In genomic region chr11:2898366-2899079, GRCh38 we compare ENCODE assay signal across 8 cellular contexts. TPM values are rescaled to one million over a fixed set of nuclear protein-coding genes. Genes with fewer than 3 reads are reported as not detected.
DNase-seq lines count a peak whose midpoint lies in the region; ATAC-seq and TF ChIP-seq lines count a peak whose summit lies in the region.

No MANE protein-coding gene starts in this region.

- H3K27ac Mint-ChIP-seq in dendritic cell treated with granulocyte-macrophage colony-stimulating factor and Interleukin-4, amounts not matched to agents 40 ng/mL and 50 ng/mL, for 4 days: peak overlapping the region; percentile 89

- H3K27ac ChIP-seq in muscle layer of duodenum (ENCODE audit: low read length) (peak overlapping the region; percentile 2), upper lobe of right lung (peak overlapping the region; percentile 73)

- H3K4me3 ChIP-seq in muscle layer of duodenum (ENCODE audit: low read depth in 1 of 2, low read length in 2 of 2): no peak overlapping the region
- peak overlapping the region; percentile 16 for H3K4me3 ChIP-seq in upper lobe of right lung

- intact Hi-C loops in dendritic cell treated with granulocyte-macrophage colony-stimulating factor and Interleukin-4, amounts not matched to agents 40 ng/mL and 50 ng/mL, for 4 days (cut with micrococcal nuclease): no loop called here
- intact Hi-C loops in upper lobe of right lung (cut with DNase I): no loop called here

- H3K9me3 Mint-ChIP-seq in dendritic cell treated with granulocyte-macrophage colony-stimulating factor and Interleukin-4, amounts not matched to agents 40 ng/mL and 50 ng/mL, for 4 days: no peaks in the 10 kb centered on the region

- H3K27me3 Mint-ChIP-seq in dendritic cell treated with granulocyte-macrophage colony-stimulating factor and Interleukin-4, amounts not matched to agents 40 ng/mL and 50 ng/mL, for 4 days: peaks cover 23% of the 10 kb centered on the region

- H3K9me3 ChIP-seq in muscle layer of duodenum (ENCODE audit: control insufficient read depth in 1 of 2, low read length in 2 of 2) (no peaks in the 10 kb centered on the region), upper lobe of right lung (no peaks in the 10 kb centered on the region)

- H3K27me3 ChIP-seq in muscle layer of duodenum (ENCODE audit: low read depth, low read length) (no peaks in the 10 kb centered on the region), upper lobe of right lung (no peaks in the 10 kb centered on the region)

- TF ChIP-seq CTCF in upper lobe of right lung (IDR thresholded peaks at IDR 0.05): no peak

- peak overlapping the region; percentile 63 for H3K4me3 Mint-ChIP-seq in dendritic cell treated with granulocyte-macrophage colony-stimulating factor and Interleukin-4, amounts not matched to agents 40 ng/mL and 50 ng/mL, for 4 days

- H3K36me3 Mint-ChIP-seq in dendritic cell treated with granulocyte-macrophage colony-stimulating factor and Interleukin-4, amounts not matched to agents 40 ng/mL and 50 ng/mL, for 4 days (ENCODE audit: low read depth): peaks cover 2% of the 10 kb centered on the region

- peaks cover 6 to 8% of the 10 kb centered on the region in 2 donors for H3K4me1 ChIP-seq in muscle layer of duodenum (ENCODE audit: control insufficient read depth in 1 of 2, insufficient read depth in 2 of 2, low read length in 2 of 2)
- H3K4me1 ChIP-seq in upper lobe of right lung: peaks cover 42% of the 10 kb centered on the region

- peaks cover 67% of the 10 kb centered on the region for H3K4me1 Mint-ChIP-seq in dendritic cell treated with granulocyte-macrophage colony-stimulating factor and Interleukin-4, amounts not matched to agents 40 ng/mL and 50 ng/mL, for 4 days (ENCODE audit: low read depth)

- H3K36me3 ChIP-seq in muscle layer of duodenum (ENCODE audit: control insufficient read depth in 1 of 2, insufficient read depth in 2 of 2, low read length in 2 of 2) (no peaks in the 10 kb centered on the region), upper lobe of right lung (no peaks in the 10 kb centered on the region)

- DNase-seq in AG20443 (ENCODE audit: low spot score): peak; percentile 89
- DNase-seq in HUDEP-2 (lab: John Stamatoyannopoulos, UW; ENCODE audit: unreplicated experiment in 76 of 76): peak in 57 of 76 experiments; percentile 6 to 74 (median 38)
- DNase-seq in activated CD4-positive, alpha-beta T cell treated with anti-CD3 and anti-CD28 coated beads for 1 hour: peak; percentile 34
- peak; percentile 86 for DNase-seq in upper lobe of right lung
- DNase-seq in KG1 (lab: John Stamatoyannopoulos, UW): no peak

- ATAC-seq in upper lobe of right lung (peak; percentile 71), HG03135 (IDR thresholded peaks at IDR 0.05; ENCODE audit: unreplicated experiment) (no peak)

RNA-seq across cellular contexts. Expression of gene CDKN1C, which starts 12.9 kb away (rescaled TPM):
- 42.1 TPM for total RNA-seq in upper lobe of right lung

RNA-seq across cellular contexts. Expression of gene PHLDA2, which starts 30.7 kb away (rescaled TPM):
- 15.5 TPM for total RNA-seq in upper lobe of right lung
